1 cellular context compared by ENCODE assay signal in genomic region chr1:168688679-168689657, GRCh38.
TF ChIP-seq lines count a peak whose summit lies in the region.

No MANE protein-coding gene starts in this region.

TF ChIP-seq in HepG2, 621 proteins besides CTCF, POLR2A, EP300 and RAD21 (continued from another document and continues in another):
- TF ChIP-seq, protein P1, sequence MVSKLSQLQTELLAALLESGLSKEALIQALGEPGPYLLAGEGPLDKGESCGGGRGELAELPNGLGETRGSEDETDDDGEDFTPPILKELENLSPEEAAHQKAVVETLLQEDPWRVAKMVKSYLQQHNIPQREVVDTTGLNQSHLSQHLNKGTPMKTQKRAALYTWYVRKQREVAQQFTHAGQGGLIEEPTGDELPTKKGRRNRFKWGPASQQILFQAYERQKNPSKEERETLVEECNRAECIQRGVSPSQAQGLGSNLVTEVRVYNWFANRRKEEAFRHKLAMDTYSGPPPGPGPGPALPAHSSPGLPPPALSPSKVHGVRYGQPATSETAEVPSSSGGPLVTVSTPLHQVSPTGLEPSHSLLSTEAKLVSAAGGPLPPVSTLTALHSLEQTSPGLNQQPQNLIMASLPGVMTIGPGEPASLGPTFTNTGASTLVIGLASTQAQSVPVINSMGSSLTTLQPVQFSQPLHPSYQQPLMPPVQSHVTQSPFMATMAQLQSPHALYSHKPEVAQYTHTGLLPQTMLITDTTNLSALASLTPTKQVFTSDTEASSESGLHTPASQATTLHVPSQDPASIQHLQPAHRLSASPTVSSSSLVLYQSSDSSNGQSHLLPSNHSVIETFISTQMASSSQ (IDR thresholded peaks at IDR 0.05; ENCODE audit: low read depth), result no peak; the same call in 1 of the 2 replicates
- TF ChIP-seq, protein P1 (CRISPR knock-in tag; IDR thresholded peaks at IDR 0.05; ENCODE audit: borderline replicate concordance), result peak; percentile 80; the same call in 1 of the 2 replicates
- TF ChIP-seq, protein P2, sequence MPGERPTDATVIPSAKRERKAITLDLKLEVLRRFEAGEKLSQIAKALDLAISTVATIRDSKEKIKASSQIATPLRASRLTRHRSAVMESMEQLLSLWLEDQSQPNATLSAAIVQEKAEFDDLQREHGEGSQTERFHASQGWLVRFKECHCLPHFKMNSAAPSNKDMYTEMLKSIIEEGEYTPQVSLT (CRISPR knock-in tag; IDR thresholded peaks at IDR 0.05; ENCODE audit: borderline replicate concordance, low read depth), result no peak
- no peak for TF ChIP-seq SRF (IDR thresholded peaks at IDR 0.05; ENCODE audit: low read depth, low read length)
- TF ChIP-seq, protein P3, sequence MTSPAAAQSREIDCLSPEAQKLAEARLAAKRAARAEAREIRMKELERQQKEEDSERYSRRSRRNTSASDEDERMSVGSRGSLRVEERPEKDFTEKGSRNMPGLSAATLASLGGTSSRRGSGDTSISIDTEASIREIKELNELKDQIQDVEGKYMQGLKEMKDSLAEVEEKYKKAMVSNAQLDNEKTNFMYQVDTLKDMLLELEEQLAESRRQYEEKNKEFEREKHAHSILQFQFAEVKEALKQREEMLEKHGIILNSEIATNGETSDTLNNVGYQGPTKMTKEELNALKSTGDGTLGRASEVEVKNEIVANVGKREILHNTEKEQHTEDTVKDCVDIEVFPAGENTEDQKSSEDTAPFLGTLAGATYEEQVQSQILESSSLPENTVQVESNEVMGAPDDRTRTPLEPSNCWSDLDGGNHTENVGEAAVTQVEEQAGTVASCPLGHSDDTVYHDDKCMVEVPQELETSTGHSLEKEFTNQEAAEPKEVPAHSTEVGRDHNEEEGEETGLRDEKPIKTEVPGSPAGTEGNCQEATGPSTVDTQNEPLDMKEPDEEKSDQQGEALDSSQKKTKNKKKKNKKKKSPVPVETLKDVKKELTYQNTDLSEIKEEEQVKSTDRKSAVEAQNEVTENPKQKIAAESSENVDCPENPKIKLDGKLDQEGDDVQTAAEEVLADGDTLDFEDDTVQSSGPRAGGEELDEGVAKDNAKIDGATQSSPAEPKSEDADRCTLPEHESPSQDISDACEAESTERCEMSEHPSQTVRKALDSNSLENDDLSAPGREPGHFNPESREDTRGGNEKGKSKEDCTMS (CRISPR knock-in tag; conservative IDR thresholded peaks at IDR 0.05), result no peak
- peak; percentile 36; the same call in 1 of the 2 replicates for TF ChIP-seq NR2F2 (IDR thresholded peaks at IDR 0.05; ENCODE audit: borderline replicate concordance, low read depth)
- peak; percentile 67 for TF ChIP-seq ZMYM4 (CRISPR knock-in tag; IDR thresholded peaks at IDR 0.05)
- TF ChIP-seq ZNF33B (CRISPR knock-in tag; IDR thresholded peaks at IDR 0.05), result no peak
- TF ChIP-seq ZNF550 (CRISPR knock-in tag; IDR thresholded peaks at IDR 0.05; ENCODE audit: borderline replicate concordance), result no peak
- TF ChIP-seq KDM3A (CRISPR knock-in tag; IDR thresholded peaks at IDR 0.05; ENCODE audit: low read depth), result 0 out of 2 replicates have a peak, but pooled peaks have one; percentile 31
- TF ChIP-seq KAT8 (CRISPR knock-in tag; IDR thresholded peaks at IDR 0.05), result peak; percentile 37; the same call in 1 of the 2 replicates
- TF ChIP-seq HES4 (CRISPR knock-in tag; IDR thresholded peaks at IDR 0.05; ENCODE audit: borderline replicate concordance), result no peak
- no peak for TF ChIP-seq ZNF549 (CRISPR knock-in tag; IDR thresholded peaks at IDR 0.05)
- TF ChIP-seq, protein P4, sequence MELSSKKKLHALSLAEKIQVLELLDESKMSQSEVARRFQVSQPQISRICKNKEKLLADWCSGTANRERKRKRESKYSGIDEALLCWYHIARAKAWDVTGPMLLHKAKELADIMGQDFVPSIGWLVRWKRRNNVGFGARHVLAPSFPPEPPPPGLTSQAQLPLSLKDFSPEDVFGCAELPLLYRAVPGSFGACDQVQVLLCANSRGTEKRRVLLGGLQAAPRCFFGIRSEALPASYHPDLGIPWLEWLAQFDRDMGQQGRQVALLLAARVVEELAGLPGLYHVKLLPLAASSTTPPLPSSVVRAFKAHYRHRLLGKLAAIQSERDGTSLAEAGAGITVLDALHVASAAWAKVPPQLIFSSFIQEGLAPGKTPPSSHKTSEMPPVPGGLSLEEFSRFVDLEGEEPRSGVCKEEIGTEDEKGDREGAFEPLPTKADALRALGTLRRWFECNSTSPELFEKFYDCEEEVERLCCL (CRISPR knock-in tag; IDR thresholded peaks at IDR 0.05; ENCODE audit: borderline replicate concordance), result no peak
- TF ChIP-seq ZNF263 (CRISPR knock-in tag; IDR thresholded peaks at IDR 0.05), result no peak
- peak; percentile 60; the same call in 1 of the 2 replicates for TF ChIP-seq NFIC (IDR thresholded peaks at IDR 0.05; ENCODE audit: low read length)
- no peak for TF ChIP-seq PTBP1 (IDR thresholded peaks at IDR 0.05; ENCODE audit: low read depth, low read length, poor library complexity, severe bottlenecking)
- TF ChIP-seq ZNF674 (CRISPR knock-in tag; IDR thresholded peaks at IDR 0.05; ENCODE audit: low read depth), result no peak
- TF ChIP-seq THRA (CRISPR knock-in tag; IDR thresholded peaks at IDR 0.05; ENCODE audit: borderline replicate concordance), result peak; percentile 47; the same call in 1 of the 2 replicates
- TF ChIP-seq SRSF4 (IDR thresholded peaks at IDR 0.05; ENCODE audit: low read depth, low read length, poor library complexity, severe bottlenecking), result no peak
- TF ChIP-seq FOXP1 (IDR thresholded peaks at IDR 0.05), result no peak
- TF ChIP-seq FOXP1 (CRISPR knock-in tag; IDR thresholded peaks at IDR 0.05), result peak; percentile 76
- TF ChIP-seq ZNF850 (CRISPR knock-in tag; conservative IDR thresholded peaks at IDR 0.05), result no peak
- peak; percentile 37; the same call in 1 of the 2 replicates for TF ChIP-seq ELF1 (CRISPR knock-in tag; IDR thresholded peaks at IDR 0.05)
- peak; percentile 26; the same call in 1 of the 2 replicates for TF ChIP-seq MBD4 (IDR thresholded peaks at IDR 0.05; ENCODE audit: borderline replicate concordance, low read length)
- TF ChIP-seq ZBTB20 (CRISPR knock-in tag; IDR thresholded peaks at IDR 0.05; ENCODE audit: borderline replicate concordance, low read depth), result 0 out of 2 replicates have a peak, but pooled peaks have one; percentile 41
- TF ChIP-seq CENPX (CRISPR knock-in tag; IDR thresholded peaks at IDR 0.05), result no peak
- peak; percentile 89 for TF ChIP-seq FOSL2 (CRISPR knock-in tag; IDR thresholded peaks at IDR 0.05)
- no peak for TF ChIP-seq THYN1 (CRISPR knock-in tag; IDR thresholded peaks at IDR 0.05; ENCODE audit: borderline replicate concordance, low read depth)
- TF ChIP-seq AHDC1 (CRISPR knock-in tag; IDR thresholded peaks at IDR 0.05; ENCODE audit: borderline replicate concordance), result peak; percentile 92
- peak; percentile 66; the same call in 1 of the 2 replicates for TF ChIP-seq PITX1 (CRISPR knock-in tag; IDR thresholded peaks at IDR 0.05)
- peak; percentile 64 for TF ChIP-seq ZNF614 (CRISPR knock-in tag; IDR thresholded peaks at IDR 0.05; ENCODE audit: borderline replicate concordance)
- TF ChIP-seq AKNA (CRISPR knock-in tag; IDR thresholded peaks at IDR 0.05; ENCODE audit: borderline replicate concordance), result no peak
- TF ChIP-seq ZNF121 (CRISPR knock-in tag; IDR thresholded peaks at IDR 0.05), result no peak
- no peak for TF ChIP-seq SKIL (CRISPR knock-in tag; IDR thresholded peaks at IDR 0.05; ENCODE audit: borderline replicate concordance)
- no peak for TF ChIP-seq ZNF101 (CRISPR knock-in tag; IDR thresholded peaks at IDR 0.05; ENCODE audit: borderline replicate concordance, low read depth)
